10 cellular contexts compared by ENCODE assay signal in genomic region chr2:213152888-213153287, GRCh38. TPM values are rescaled to one million over a fixed set of nuclear protein-coding genes. Genes with fewer than 3 reads are reported as not detected.
DNase-seq lines count a peak whose midpoint lies in the region; ATAC-seq and TF ChIP-seq lines count a peak whose summit lies in the region.
"Had no signal": no experiment of that assay in that cellular context is flagged by ENCODE, and none has a peak within 500 bp of the region (broad histone marks: within the 10 kb centered on the region; RNA-seq: fewer than 3 reads in every experiment).

No MANE protein-coding gene starts in this region.

- no peak for ATAC-seq in activated CD8-positive, alpha-beta memory T cell treated with anti-CD3 and anti-CD28 coated beads, Interleukin-2, amount 10 ng/mL, durations not matched to agents 7 days and 5 days
- ATAC-seq in right lobe of liver: no peak

- 17% methylated on average over 6 of the region's 6 CpGs for WGBS in right lobe of liver (ENCODE audit: insufficient coverage, low coverage, low lambda C conversion rate, missing lambda C conversion rate)
- WGBS in thymus: 56% methylated on average over 6 of the region's 6 CpGs

- H3K36me3 ChIP-seq in right lobe of liver: no peaks in the 10 kb centered on the region
- H3K36me3 ChIP-seq in thymus (ENCODE audit: control insufficient read depth, insufficient read depth): no peaks in the 10 kb centered on the region
- H3K36me3 ChIP-seq: HAP-1, ovary had no signal

- peak overlapping the region; percentile 77 for H3K27ac Mint-ChIP-seq in activated CD8-positive, alpha-beta memory T cell treated with anti-CD3 and anti-CD28 coated beads, Interleukin-2, amount 10 ng/mL, durations not matched to agents 7 days and 5 days

- in situ Hi-C loops in astrocyte of the cerebellum (cut with HindIII; ENCODE audit: low sequenced_read_pairs): loop anchor here (5.0 to 25.0 kb wide), 2 partner anchors 381 to 466 kb away; no protein-coding TSS in a partner anchor

- no peaks in the 10 kb centered on the region for H3K27me3 ChIP-seq in right lobe of liver
- H3K27me3 ChIP-seq in thymus (ENCODE audit: control insufficient read depth, insufficient read depth): no peaks in the 10 kb centered on the region
- H3K27me3 ChIP-seq: ovary had no signal

- intact Hi-C loops in right lobe of liver (cut with DNase I): loop anchor here in 1 of 2 donors (10.0 kb wide), 1 partner anchor 238 kb away; no protein-coding TSS in a partner anchor

- no peaks in the 10 kb centered on the region for H3K9me3 Mint-ChIP-seq in activated CD8-positive, alpha-beta memory T cell treated with anti-CD3 and anti-CD28 coated beads, Interleukin-2, amount 10 ng/mL, durations not matched to agents 7 days and 5 days (ENCODE audit: low read depth)

- peaks cover 59% of the 10 kb centered on the region for H3K27me3 Mint-ChIP-seq in activated CD8-positive, alpha-beta memory T cell treated with anti-CD3 and anti-CD28 coated beads, Interleukin-2, amount 10 ng/mL, durations not matched to agents 7 days and 5 days

- H3K9me3 ChIP-seq in right lobe of liver (no peaks in the 10 kb centered on the region), thymus (ENCODE audit: control insufficient read depth) (no peaks in the 10 kb centered on the region)
- H3K9me3 ChIP-seq: HAP-1, ovary had no signal

- H3K27ac ChIP-seq in right lobe of liver: peak overlapping the region in 2 of 3 donors; percentile 91 to 95
- no peak overlapping the region for H3K27ac ChIP-seq in thymus (ENCODE audit: low read depth)

- CTCF ChIA-PET in activated CD8-positive, alpha-beta memory T cell treated with anti-CD3 and anti-CD28 coated beads, Interleukin-2, amount 10 ng/mL, durations not matched to agents 7 days and 5 days (lab: Charles Lee): interaction anchor here (1.1 to 2.3 kb wide), 3 partner anchors 52 to 375 kb away, joined by 3 to 15 read pairs (median 7); no protein-coding TSS in a partner anchor

- H3K4me1 ChIP-seq in right lobe of liver (peaks cover 0 to 16% (median 6%) of the 10 kb centered on the region in 4 donors), thymus (ENCODE audit: control insufficient read depth, insufficient read depth, low read length) (peaks cover 7% of the 10 kb centered on the region)

- TF ChIP-seq CTCF in astrocyte of the cerebellum (IDR thresholded peaks at IDR 0.05; ENCODE audit: low read depth, low read length, missing control alignments) (no peak), right lobe of liver (IDR thresholded peaks at IDR 0.05) (no peak)

- peaks cover 30% of the 10 kb centered on the region for H3K4me1 Mint-ChIP-seq in activated CD8-positive, alpha-beta memory T cell treated with anti-CD3 and anti-CD28 coated beads, Interleukin-2, amount 10 ng/mL, durations not matched to agents 7 days and 5 days

- H3K36me3 Mint-ChIP-seq in activated CD8-positive, alpha-beta memory T cell treated with anti-CD3 and anti-CD28 coated beads, Interleukin-2, amount 10 ng/mL, durations not matched to agents 7 days and 5 days: peaks cover 3% of the 10 kb centered on the region

- H3K4me3 Mint-ChIP-seq in activated CD8-positive, alpha-beta memory T cell treated with anti-CD3 and anti-CD28 coated beads, Interleukin-2, amount 10 ng/mL, durations not matched to agents 7 days and 5 days: peak overlapping the region; percentile 90

- TF ChIP-seq POLR2A in right lobe of liver (IDR thresholded peaks at IDR 0.05): no peak

- H3K4me3 ChIP-seq in astrocyte of the cerebellum (ENCODE audit: low read depth, low read length) (peak overlapping the region; percentile 50), right lobe of liver (peak overlapping the region; percentile 76 to 81 (median 78)), thymus (ENCODE audit: low read length) (peak overlapping the region; percentile 91)

- DNase-seq in activated CD8-positive, alpha-beta memory T cell treated with anti-CD3 and anti-CD28 coated beads, Interleukin-2, amount 10 ng/mL, durations not matched to agents 7 days and 5 days: no peak
- no peak for DNase-seq in activated CD8-positive, alpha-beta memory T cell treated with anti-CD3 and anti-CD28 coated beads, Interleukin-2, amount 50 U/mL, for 4 hours
- DNase-seq in astrocyte of the cerebellum (ENCODE audit: low read depth) (no peak), right lobe of liver (no peak), foreskin melanocyte (no peak), NCI-H187 treated with DMSO at 0.1 percent for 48 hours (lab: John Stamatoyannopoulos, UW) (no peak)
- DNase-seq in stimulated activated CD4-positive, alpha-beta T cell treated with anti-CD3 and anti-CD28 coated beads, Interleukin-4, amount 100 ng/mL, for 4 hours: no peak

RNA-seq across cellular contexts. Expression of gene IKZF2, which starts 1.5 kb away (rescaled TPM):
- 10 to 100 TPM; 14.7 to 41.4 TPM for total RNA-seq in activated CD8-positive, alpha-beta memory T cell treated with anti-CD3 and anti-CD28 coated beads, Interleukin-2, amount 10 ng/mL, durations not matched to agents 7 days and 5 days
- total RNA-seq in right lobe of liver: 1 to 10 TPM; 1.1 to 4.1 (median 1.9) TPM
- polyA plus RNA-seq in thymus: 19.2 TPM
